Comparison of ENCODE assay signal across 15 cellular contexts in the genomic region with DNA sequence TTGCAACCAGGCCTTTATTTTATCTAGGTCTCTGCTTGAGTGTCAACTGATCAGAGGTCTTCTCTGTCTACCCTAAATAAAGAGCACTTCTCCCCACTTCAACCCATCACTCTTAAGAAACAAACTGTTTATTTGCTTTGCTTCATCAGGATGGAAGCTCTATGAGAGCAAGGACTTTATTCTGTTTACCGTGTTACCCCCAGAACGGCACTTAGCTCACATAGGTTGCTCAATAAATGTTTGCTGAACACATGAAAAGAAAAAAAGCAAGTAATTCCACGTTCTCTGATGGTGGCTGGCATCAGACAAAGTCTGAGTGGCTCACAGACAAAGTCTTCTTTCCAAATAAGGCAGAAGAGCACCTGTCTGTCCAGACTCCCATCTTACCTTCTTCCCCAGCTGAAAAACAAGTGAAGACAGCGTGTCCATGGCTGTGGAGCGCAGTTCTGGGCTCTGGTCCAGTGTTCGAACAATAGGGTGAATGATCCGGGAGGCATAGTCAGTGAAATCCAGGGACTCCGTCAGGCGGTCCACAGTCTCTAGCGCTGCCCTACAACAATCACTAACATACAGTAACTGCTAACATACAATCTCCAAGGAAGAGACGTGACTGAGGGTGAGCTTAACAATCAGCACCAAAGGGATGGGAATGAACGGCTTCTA. TPM values are rescaled to one million over a fixed set of nuclear protein-coding genes. Genes with fewer than 3 reads are reported as not detected.
DNase-seq lines count a peak whose midpoint lies in the region; TF ChIP-seq lines count a peak whose summit lies in the region.
"Had no signal": no experiment of that assay in that cellular context is flagged by ENCODE, and none has a peak within 500 bp of the region (broad histone marks: within the 10 kb centered on the region; RNA-seq: fewer than 3 reads in every experiment).

No MANE protein-coding gene starts in this region.

- intact Hi-C loops in head of caudate nucleus (cut with DNase I), result no loop called here
- intact Hi-C loops in uterus (cut with DNase I; ENCODE audit: low total_unique reads), result no loop called here

- H3K27me3 ChIP-seq in uterus, result no peaks in the 10 kb centered on the region

- H3K27ac Mint-ChIP-seq in activated T-cell treated with anti-CD3 and anti-CD28 coated beads, Interleukin-2, amount 50 U/mL, for 24 hours, result peak overlapping the region; percentile 22

- H3K27ac ChIP-seq in uterus, result no peak overlapping the region

- H3K9me3 ChIP-seq in uterus, result no peaks in the 10 kb centered on the region

- no peaks in the 10 kb centered on the region for H3K4me1 ChIP-seq in uterus

- no peaks in the 10 kb centered on the region for H3K4me1 Mint-ChIP-seq in activated T-cell treated with anti-CD3 and anti-CD28 coated beads, Interleukin-2, amount 50 U/mL, for 24 hours (ENCODE audit: low read depth)

- no peaks in the 10 kb centered on the region for H3K27me3 Mint-ChIP-seq in activated T-cell treated with anti-CD3 and anti-CD28 coated beads, Interleukin-2, amount 50 U/mL, for 24 hours

- H3K4me3 Mint-ChIP-seq in activated T-cell treated with anti-CD3 and anti-CD28 coated beads, Interleukin-2, amount 50 U/mL, for 24 hours, result no peak overlapping the region

- H3K36me3 Mint-ChIP-seq in activated T-cell treated with anti-CD3 and anti-CD28 coated beads, Interleukin-2, amount 50 U/mL, for 24 hours (ENCODE audit: low read depth), result peaks cover 99% of the 10 kb centered on the region

- TF ChIP-seq POLR2A in uterus (IDR thresholded peaks at IDR 0.05), result no peak

- no peak for TF ChIP-seq CTCF in uterus (IDR thresholded peaks at IDR 0.05)

- H3K4me3 ChIP-seq in uterus, result no peak overlapping the region

- no peak for DNase-seq in activated T-cell treated with anti-CD3 and anti-CD28 coated beads, Interleukin-2, amount 50 U/mL, for 24 hours
- DNase-seq in activated T-cell treated with anti-CD3 and anti-CD28 coated beads, Interleukin-2, amount 50 U/mL, for 1 hour, result no peak
- peak in 41 of 42 donors; percentile 50 to 89 (median 74) for DNase-seq in head of caudate nucleus
- DNase-seq in midbrain (lab: John Stamatoyannopoulos, UW), result peak; percentile 68
- DNase-seq in superior temporal gyrus (ENCODE audit: extremely low spot score), result peak; percentile 88
- DNase-seq in uterus, result no peak
- DNase-seq in DMS 273 treated with DMSO at 0.1 percent for 48 hours (lab: John Stamatoyannopoulos, UW), result no peak
- DNase-seq in NCI-H1436 (lab: John Stamatoyannopoulos, UW), result no peak
- DNase-seq: DND-41, GDM1, NCI-H1694, NCI-H2171, NCI-H510A, NCI-H82, Right ventricle myocardium superior had no signal

- H3K36me3 ChIP-seq in uterus, result no peaks in the 10 kb centered on the region

- H3K9me3 Mint-ChIP-seq in activated T-cell treated with anti-CD3 and anti-CD28 coated beads, Interleukin-2, amount 50 U/mL, for 24 hours, result no peaks in the 10 kb centered on the region

RNA-seq across cellular contexts. Expression of gene ANGPTL7, which starts 22.9 kb away (rescaled TPM):
- total RNA-seq in uterus, result 1 to 10 TPM in 1 of 4 donors, under 1 TPM in 2, not detected in 1; 0.82 to 1.9 (median 0.88) TPM

RNA-seq across cellular contexts. Expression of gene MTOR, which starts 50.3 kb away (rescaled TPM):
- total RNA-seq in uterus, result 10 to 100 TPM; 22.9 to 51.5 (median 40.3) TPM

Comparison
In these comparisons a context has a peak if more than half of its experiments do, and no peak if none do; other contexts are left out.
1. DNase-seq: peak in head of caudate nucleus (41 of 42), midbrain (single experiment) and superior temporal gyrus (single experiment); none in activated T-cell treated with anti-CD3 and anti-CD28 coated beads, Interleukin-2, amount 50 U/mL, for 24 hours (single experiment), activated T-cell treated with anti-CD3 and anti-CD28 coated beads, Interleukin-2, amount 50 U/mL, for 1 hour (single experiment), uterus (0 of 2), DMS 273 treated with DMSO at 0.1 percent for 48 hours (single experiment) and NCI-H1436 (single experiment).